Comparison of ENCODE assay signal across 18 cellular contexts in genomic region chr10:132845780-132846595, GRCh38.
A peak's percentile ranks its signal among the peaks of the same experiment; 100 is the strongest.
DNase-seq lines count a peak whose midpoint lies in the region; ATAC-seq and TF ChIP-seq lines count a peak whose summit lies in the region.
"Had no signal": no experiment of that assay in that cellular context is flagged by ENCODE, and none has a peak within 500 bp of the region (broad histone marks: within the 10 kb centered on the region; RNA-seq: fewer than 3 reads in every experiment).

No MANE protein-coding gene starts in this region.

- H3K36me3 ChIP-seq in H7 (replicated peaks; ENCODE audit: control insufficient read depth, insufficient read depth, low read length), result no peaks in the 10 kb centered on the region
- no peaks in the 10 kb centered on the region for H3K36me3 ChIP-seq in Peyer's patch
- H3K36me3 ChIP-seq in sigmoid colon, result no peaks in the 10 kb centered on the region
- H3K36me3 ChIP-seq: BE2C had no signal

- intact Hi-C loops in sigmoid colon (cut with DNase I), result no loop called here

- no peaks in the 10 kb centered on the region for H3K4me1 ChIP-seq in Peyer's patch
- peaks cover 0 to 3% (median 0%) of the 10 kb centered on the region in 4 donors for H3K4me1 ChIP-seq in sigmoid colon
- H3K4me1 ChIP-seq: BE2C had no signal

- TF ChIP-seq CTCF in Peyer's patch (IDR thresholded peaks at IDR 0.05) (no peak), sigmoid colon (IDR thresholded peaks at IDR 0.05) (no peak)

- TF ChIP-seq POLR2A in Peyer's patch (IDR thresholded peaks at IDR 0.05) (no peak), sigmoid colon (IDR thresholded peaks at IDR 0.05) (no peak)

- 84 to 88% methylated on average over 33 of the region's 33 CpGs for WGBS in sigmoid colon, 2 donors

- H3K4me3 ChIP-seq in H7 (ENCODE audit: insufficient read depth, low read depth, low read length) (no peak overlapping the region), Peyer's patch (no peak overlapping the region), sigmoid colon (no peak overlapping the region)
- H3K4me3 ChIP-seq: K562 had no signal

- H3K27me3 ChIP-seq in H7 (ENCODE audit: control insufficient read depth, insufficient read depth, low read length) (no peaks in the 10 kb centered on the region), Peyer's patch (no peaks in the 10 kb centered on the region), sigmoid colon (peaks cover 0 to 38% (median 0%) of the 10 kb centered on the region in 3 donors)

- ATAC-seq in left lobe of liver, result no peak
- ATAC-seq: K562 had no signal

- H3K27ac ChIP-seq in Peyer's patch, result no peak overlapping the region
- H3K27ac ChIP-seq in sigmoid colon, result no peak overlapping the region
- H3K27ac ChIP-seq: HL-60 had no signal

- TF ChIP-seq EP300 in sigmoid colon (IDR thresholded peaks at IDR 0.05), result no peak

- DNase-seq in H7 (peak; percentile 51), Peyer's patch (peak in 2 of 3 donors; percentile 26 to 45), left lobe of liver (ENCODE audit: low spot score) (peak; percentile 19), sigmoid colon (peak; percentile 52), midbrain (lab: John Stamatoyannopoulos, UW) (no peak), KG1 (lab: John Stamatoyannopoulos, UW) (no peak)
- DNase-seq in activated T-cell treated with anti-CD3 and anti-CD28 coated beads, Interleukin-2, amount 50 U/mL, for 1 hour, result no peak
- DNase-seq: BE2C; CD8-positive, alpha-beta memory T cell; GF-D8; NCI-H1417; NCI-H1930; NCI-H2171; NCI-H446 treated with DMSO at 0.1 percent for 48 hours; NCI-H774; SHP77 treated with DMSO at 0.1 percent for 48 hours had no signal

- H3K9me3 ChIP-seq in Peyer's patch (peaks cover 0 to 23% (median 7%) of the 10 kb centered on the region in 4 donors), sigmoid colon (peaks cover 0 to 20% (median 6%) of the 10 kb centered on the region in 4 donors)
- H3K9me3 ChIP-seq: BE2C had no signal

Comparison
In these comparisons a context has a peak if more than half of its experiments do, and no peak if none do; other contexts are left out.
1. DNase-seq: peak in H7 (single experiment), Peyer's patch (2 of 3), left lobe of liver (single experiment) and sigmoid colon (single experiment); none in midbrain (single experiment), KG1 (single experiment) and activated T-cell treated with anti-CD3 and anti-CD28 coated beads, Interleukin-2, amount 50 U/mL, for 1 hour (single experiment).